In the genomic region with DNA sequence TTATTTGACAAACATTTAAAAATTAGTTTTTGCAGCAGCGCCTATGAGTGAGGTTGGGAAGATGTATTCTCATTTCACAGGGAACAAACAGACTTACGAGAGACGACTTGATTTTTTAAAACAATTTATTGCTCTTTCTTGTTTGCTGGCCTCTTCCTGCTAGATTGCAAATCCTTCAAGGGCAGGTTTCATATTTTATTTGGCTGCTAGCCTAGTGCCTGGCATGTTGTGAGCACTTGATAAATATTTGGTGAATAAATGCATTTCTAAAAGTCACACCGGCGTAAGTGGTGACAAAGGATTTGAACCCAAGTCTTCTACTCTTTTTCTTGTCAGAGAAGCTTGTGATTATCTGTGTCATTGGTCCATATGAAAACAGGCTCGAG, we compare ENCODE assay signal across 8 cellular contexts. TPM values are rescaled to one million over a fixed set of nuclear protein-coding genes. Genes with fewer than 3 reads are reported as not detected.
A peak's percentile ranks its signal among the peaks of the same experiment; 100 is the strongest.
DNase-seq lines count a peak whose midpoint lies in the region; ATAC-seq and TF ChIP-seq lines count a peak whose summit lies in the region.

No MANE protein-coding gene starts in this region.

- H3K27ac Mint-ChIP-seq in activated CD4-positive, alpha-beta T cell treated with anti-CD3 and anti-CD28 coated beads, Interleukin-2, amount 10 ng/mL, durations not matched to agents 7 days and 5 days, result peak overlapping the region; percentile 98

- no peaks in the 10 kb centered on the region for H3K9me3 Mint-ChIP-seq in activated CD4-positive, alpha-beta T cell treated with anti-CD3 and anti-CD28 coated beads, Interleukin-2, amount 10 ng/mL, durations not matched to agents 7 days and 5 days

- H3K4me1 ChIP-seq in ascending aorta (peaks cover 0 to 15% of the 10 kb centered on the region in 2 donors), right lobe of liver (peaks cover 0 to 16% (median 8%) of the 10 kb centered on the region in 4 donors), thymus (ENCODE audit: control insufficient read depth, insufficient read depth, low read length) (peaks cover 4% of the 10 kb centered on the region)

- H3K27ac ChIP-seq in ascending aorta, result peak overlapping the region; percentile 86 to 92
- H3K27ac ChIP-seq in right lobe of liver, result peak overlapping the region in 2 of 3 donors; percentile 48 to 77
- H3K27ac ChIP-seq in thymus (ENCODE audit: low read depth), result no peak overlapping the region

- intact Hi-C loops in ascending aorta (cut with DNase I) (no loop called here), right lobe of liver (cut with DNase I) (no loop called here)

- WGBS in right lobe of liver (ENCODE audit: insufficient coverage, low coverage, low lambda C conversion rate, missing lambda C conversion rate), result 31% methylated on average over 6 of the region's 6 CpGs
- WGBS in thymus, result 90% methylated on average over 6 of the region's 6 CpGs

- CTCF ChIA-PET in activated CD4-positive, alpha-beta T cell treated with anti-CD3 and anti-CD28 coated beads, Interleukin-2, amount 10 ng/mL, durations not matched to agents 7 days and 5 days (lab: Charles Lee), result interaction anchor here (1.4 to 3.0 kb wide), 2 partner anchors 9 to 55 kb away, joined by 3 to 18 read pairs; a partner anchor contains a TSS

- H3K27me3 ChIP-seq in ascending aorta (no peaks in the 10 kb centered on the region), right lobe of liver (no peaks in the 10 kb centered on the region), thymus (ENCODE audit: control insufficient read depth, insufficient read depth) (no peaks in the 10 kb centered on the region)

- POLR2A ChIA-PET in activated CD4-positive, alpha-beta T cell treated with anti-CD3 and anti-CD28 coated beads, Interleukin-2, amount 10 ng/mL, durations not matched to agents 7 days and 5 days (lab: Charles Lee), result interaction anchor here (1.3 kb wide), 1 partner anchor 9 kb away, joined by 3 read pairs; no protein-coding TSS in a partner anchor

- peaks cover 33% of the 10 kb centered on the region for H3K4me1 Mint-ChIP-seq in activated CD4-positive, alpha-beta T cell treated with anti-CD3 and anti-CD28 coated beads, Interleukin-2, amount 10 ng/mL, durations not matched to agents 7 days and 5 days

- H3K9me3 ChIP-seq in ascending aorta, result no peaks in the 10 kb centered on the region
- H3K9me3 ChIP-seq in right lobe of liver, result no peaks in the 10 kb centered on the region
- no peaks in the 10 kb centered on the region for H3K9me3 ChIP-seq in thymus (ENCODE audit: control insufficient read depth)

- no peak for TF ChIP-seq POLR2A in right lobe of liver (IDR thresholded peaks at IDR 0.05)

- peaks cover 9% of the 10 kb centered on the region for H3K36me3 Mint-ChIP-seq in activated CD4-positive, alpha-beta T cell treated with anti-CD3 and anti-CD28 coated beads, Interleukin-2, amount 10 ng/mL, durations not matched to agents 7 days and 5 days (ENCODE audit: low read depth)

- H3K4me3 Mint-ChIP-seq in activated CD4-positive, alpha-beta T cell treated with anti-CD3 and anti-CD28 coated beads, Interleukin-2, amount 10 ng/mL, durations not matched to agents 7 days and 5 days, result peak overlapping the region; percentile 78

- H3K4me3 ChIP-seq in ascending aorta (peak overlapping the region; percentile 86 to 87), right lobe of liver (peak overlapping the region in 2 of 3 donors; percentile 91 to 97), thymus (ENCODE audit: low read length) (peak overlapping the region; percentile 70)

- no peak for DNase-seq in activated CD4-positive, alpha-beta T cell treated with anti-CD3 and anti-CD28 coated beads, Interleukin-2, amount 10 ng/mL, durations not matched to agents 7 days and 5 days
- no peak for DNase-seq in activated CD4-positive, alpha-beta T cell treated with anti-CD3 and anti-CD28 coated beads, Interleukin-2, amount 50 U/mL, for 1 hour
- DNase-seq in ascending aorta (ENCODE audit: low spot score in 2 of 2) (no peak), right lobe of liver (no peak), NOMO-1 treated with DMSO at 0.1 percent for 48 hours (lab: John Stamatoyannopoulos, UW; ENCODE audit: unreplicated experiment) (no peak)
- DNase-seq in activated CD4-positive, CD25-positive, alpha-beta regulatory T cell treated with anti-CD3 and anti-CD28 coated beads, Interleukin-2, amount 50 U/mL, for 72 hours, result no peak

- H3K36me3 ChIP-seq in ascending aorta (no peaks in the 10 kb centered on the region), right lobe of liver (no peaks in the 10 kb centered on the region), thymus (ENCODE audit: control insufficient read depth, insufficient read depth) (no peaks in the 10 kb centered on the region)

- H3K27me3 Mint-ChIP-seq in activated CD4-positive, alpha-beta T cell treated with anti-CD3 and anti-CD28 coated beads, Interleukin-2, amount 10 ng/mL, durations not matched to agents 7 days and 5 days, result no peaks in the 10 kb centered on the region

- TF ChIP-seq CTCF in ascending aorta (IDR thresholded peaks at IDR 0.05) (no peak), right lobe of liver (IDR thresholded peaks at IDR 0.05) (no peak)

- ATAC-seq in right lobe of liver (no peak), esophagus mucosa (no peak)

RNA-seq across cellular contexts. Expression of a gene that starts 1.4 kb away (rescaled TPM):
- 10 to 100 TPM; 68.8 to 76.3 TPM for total RNA-seq in activated CD4-positive, alpha-beta T cell treated with anti-CD3 and anti-CD28 coated beads, Interleukin-2, amount 10 ng/mL, durations not matched to agents 7 days and 5 days
- total RNA-seq in ascending aorta (71.2 TPM), right lobe of liver (10 to 100 TPM; 18.1 to 24.6 (median 22.4) TPM), esophagus mucosa (31.6 TPM)
- 21.1 TPM for polyA plus RNA-seq in thymus

RNA-seq across cellular contexts. Expression of a gene that starts 8.8 kb away (rescaled TPM):
- total RNA-seq in activated CD4-positive, alpha-beta T cell treated with anti-CD3 and anti-CD28 coated beads, Interleukin-2, amount 10 ng/mL, durations not matched to agents 7 days and 5 days, result 10 to 100 TPM; 60.5 to 62.5 TPM
- total RNA-seq in ascending aorta, result 20.2 TPM
- 10 to 100 TPM; 15.5 to 19.5 (median 16.6) TPM for total RNA-seq in right lobe of liver
- polyA plus RNA-seq in thymus, result 32.3 TPM
- 59.9 TPM for total RNA-seq in esophagus mucosa

RNA-seq across cellular contexts. Expression of a gene that starts 37.2 kb away (rescaled TPM):
- 10 to 100 TPM; 20.4 to 22.4 TPM for total RNA-seq in activated CD4-positive, alpha-beta T cell treated with anti-CD3 and anti-CD28 coated beads, Interleukin-2, amount 10 ng/mL, durations not matched to agents 7 days and 5 days
- total RNA-seq in ascending aorta, result 58.6 TPM
- total RNA-seq in right lobe of liver, result 10 to 100 TPM in 3 of 6 experiments, 1 to 10 TPM in 3; 1.5 to 26.6 (median 8.5) TPM
- 10.3 TPM for polyA plus RNA-seq in thymus
- 84.6 TPM for total RNA-seq in esophagus mucosa
